26 cellular contexts compared by ENCODE assay signal in the genomic region with DNA sequence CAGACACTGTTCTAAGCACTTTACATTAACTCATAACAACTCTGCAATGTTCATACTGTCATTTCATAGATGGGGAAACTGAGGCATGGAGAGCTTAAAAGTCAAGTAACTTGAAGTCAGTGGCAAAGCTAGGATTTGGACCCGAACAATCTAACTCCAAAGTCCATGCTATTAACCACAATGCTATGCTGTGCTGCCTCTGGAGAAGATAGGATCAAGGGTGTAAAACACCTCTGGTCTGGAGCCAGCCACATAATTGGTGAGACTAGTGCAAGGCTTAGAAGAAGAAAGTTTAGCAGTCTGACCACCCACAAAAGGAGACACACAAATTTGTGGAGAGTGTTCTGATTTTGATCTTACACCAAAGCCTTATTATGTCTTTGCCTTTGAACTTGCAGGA. TPM values are rescaled to one million over a fixed set of nuclear protein-coding genes. Genes with fewer than 3 reads are reported as not detected.
DNase-seq lines count a peak whose midpoint lies in the region; ATAC-seq and TF ChIP-seq lines count a peak whose summit lies in the region.
"Had no signal": no experiment of that assay in that cellular context is flagged by ENCODE, and none has a peak within 500 bp of the region (broad histone marks: within the 10 kb centered on the region; RNA-seq: fewer than 3 reads in every experiment).

No MANE protein-coding gene starts in this region.

- no peak for TF ChIP-seq EP300 in stomach (IDR thresholded peaks at IDR 0.05)

- peak overlapping the region; percentile 6 for H3K4me3 ChIP-seq in endodermal cell (ENCODE audit: low read length)
- H3K4me3 ChIP-seq in mucosa of descending colon = no peak overlapping the region
- H3K4me3 ChIP-seq in stomach = no peak overlapping the region
- H3K4me3 ChIP-seq in CD8-positive, alpha-beta memory T cell (ENCODE audit: low read length) = no peak overlapping the region
- H3K4me3 ChIP-seq: A549; BLaER1 treated with 17β-estradiol and CSF1 and Interleukin-3, amounts not matched to agents 10 nM and 100 nM; GM12878; GM23338 had no signal

- no peaks in the 10 kb centered on the region for H3K36me3 ChIP-seq in endodermal cell (ENCODE audit: control insufficient read depth, insufficient read depth, low read length)
- no peaks in the 10 kb centered on the region for H3K36me3 ChIP-seq in mucosa of descending colon (ENCODE audit: low read depth)
- H3K36me3 ChIP-seq in stomach = peaks cover 0 to 11% (median 9%) of the 10 kb centered on the region in 4 donors
- H3K36me3 ChIP-seq in CD8-positive, alpha-beta memory T cell (ENCODE audit: insufficient read depth, low read length) = peaks cover 1% of the 10 kb centered on the region
- H3K36me3 ChIP-seq: BE2C had no signal

- H3K4me1 ChIP-seq in endodermal cell (ENCODE audit: control insufficient read depth, insufficient read depth, low read length) (peaks cover 34% of the 10 kb centered on the region), mucosa of descending colon (ENCODE audit: low read depth) (no peaks in the 10 kb centered on the region), stomach (peaks cover 0 to 19% (median 5%) of the 10 kb centered on the region in 4 donors)
- H3K4me1 ChIP-seq in CD8-positive, alpha-beta memory T cell (ENCODE audit: insufficient read depth, low read length) = no peaks in the 10 kb centered on the region
- H3K4me1 ChIP-seq: A549, BE2C had no signal

- H3K27me3 ChIP-seq in endodermal cell (ENCODE audit: control insufficient read depth, insufficient read depth, low read length, poor library complexity, severe bottlenecking) (no peaks in the 10 kb centered on the region), stomach (no peaks in the 10 kb centered on the region)
- H3K27me3 ChIP-seq in CD8-positive, alpha-beta memory T cell (ENCODE audit: insufficient read depth, low read length, poor library complexity, severe bottlenecking) = no peaks in the 10 kb centered on the region
- H3K27me3 ChIP-seq: BE2C had no signal

- no peaks in the 10 kb centered on the region for H3K4me1 Mint-ChIP-seq in activated naive CD4-positive, alpha-beta T cell treated with anti-CD3 and anti-CD28 coated beads, Interleukin-2, amount 10 ng/mL, durations not matched to agents 7 days and 5 days
- H3K4me1 Mint-ChIP-seq in endodermal cell = peaks cover 64% of the 10 kb centered on the region
- no peaks in the 10 kb centered on the region for H3K4me1 Mint-ChIP-seq in CD8-positive, alpha-beta memory T cell
- H3K4me1 Mint-ChIP-seq: CD14-positive monocyte had no signal

- no peak for ATAC-seq in activated naive CD4-positive, alpha-beta T cell treated with anti-CD3 and anti-CD28 coated beads, Interleukin-2, amount 50 U/mL, for 72 hours
- peak; percentile 36 for ATAC-seq in mucosa of descending colon
- ATAC-seq: A549, GM12878, GM23338, HCT116 had no signal

- peaks cover 4% of the 10 kb centered on the region for H3K27me3 Mint-ChIP-seq in activated naive CD4-positive, alpha-beta T cell treated with anti-CD3 and anti-CD28 coated beads, Interleukin-2, amount 10 ng/mL, durations not matched to agents 7 days and 5 days
- H3K27me3 Mint-ChIP-seq in endodermal cell (ENCODE audit: insufficient read depth) = no peaks in the 10 kb centered on the region
- H3K27me3 Mint-ChIP-seq in CD8-positive, alpha-beta memory T cell = no peaks in the 10 kb centered on the region
- H3K27me3 Mint-ChIP-seq: CD4-positive, alpha-beta T cell had no signal

- DNase-seq in activated naive CD4-positive, alpha-beta T cell treated with anti-CD3 and anti-CD28 coated beads, Interleukin-2, amount 10 ng/mL, durations not matched to agents 7 days and 5 days = no peak
- no peak for DNase-seq in activated naive CD4-positive, alpha-beta T cell treated with anti-CD3 and anti-CD28 coated beads, Interleukin-2, amount 50 U/mL, for 72 hours (ENCODE audit: low spot score in 2 of 2)
- DNase-seq in endodermal cell (peak; percentile 6), mucosa of descending colon (no peak), stomach (no peak), LoVo (ENCODE audit: low spot score) (no peak), T1000 (lab: John Stamatoyannopoulos, UW) (no peak)
- DNase-seq in CD8-positive, alpha-beta memory T cell = no peak
- DNase-seq: 8988T; ACHN; AML-193; BE2C; Calu3; CD4-positive, alpha-beta T cell; COR-L47; DMS79; EL; GDM1; H9; HFFc6 had no signal

- WGBS in endodermal cell (ENCODE audit: insufficient coverage in 1 of 2, insufficient read length in 1 of 2), 2 experiments = 100% methylated on average over 1 of the region's 1 CpG; no CpG with 5 or more reads in 1 of the 2 experiments
- 25 to 50% (median 32%) methylated on average over 1 of the region's 1 CpG for WGBS in stomach, 5 donors

- CTCF ChIA-PET in activated naive CD4-positive, alpha-beta T cell treated with anti-CD3 and anti-CD28 coated beads, Interleukin-2, amount 10 ng/mL, durations not matched to agents 7 days and 5 days (lab: Charles Lee) = interaction anchor here (1.2 kb wide), 2 partner anchors 28 to 241 kb away, joined by 3 read pairs; no protein-coding TSS in a partner anchor
- CTCF ChIA-PET in CD8-positive, alpha-beta memory T cell (lab: Charles Lee) = interaction anchor here (5.1 kb wide), 1 partner anchor 21 kb away, joined by 25 read pairs; no protein-coding TSS in a partner anchor

- no peak for TF ChIP-seq POLR2A in stomach (IDR thresholded peaks at IDR 0.05)

- no peak overlapping the region for H3K4me3 Mint-ChIP-seq in activated naive CD4-positive, alpha-beta T cell treated with anti-CD3 and anti-CD28 coated beads, Interleukin-2, amount 10 ng/mL, durations not matched to agents 7 days and 5 days
- no peak overlapping the region for H3K4me3 Mint-ChIP-seq in endodermal cell
- H3K4me3 Mint-ChIP-seq in CD8-positive, alpha-beta memory T cell = no peak overlapping the region
- H3K4me3 Mint-ChIP-seq: CD14-positive monocyte; CD4-positive, alpha-beta T cell; GM23338; H9; HFFc6 had no signal

- peak overlapping the region; percentile 2 for H3K27ac Mint-ChIP-seq in activated naive CD4-positive, alpha-beta T cell treated with anti-CD3 and anti-CD28 coated beads, Interleukin-2, amount 10 ng/mL, durations not matched to agents 7 days and 5 days
- no peak overlapping the region for H3K27ac Mint-ChIP-seq in activated naive CD4-positive, alpha-beta T cell treated with anti-CD3 and anti-CD28 coated beads, Interleukin-2, amount 50 U/mL, for 72 hours
- no peak overlapping the region for H3K27ac Mint-ChIP-seq in endodermal cell
- H3K27ac Mint-ChIP-seq in CD8-positive, alpha-beta memory T cell = no peak overlapping the region
- H3K27ac Mint-ChIP-seq: CD14-positive monocyte; CD4-positive, alpha-beta T cell; GM23338; HFFc6 had no signal

- no peak overlapping the region for H3K27ac ChIP-seq in endodermal cell (ENCODE audit: low read depth, low read length)
- peak overlapping the region in 4 of 5 donors; percentile 9 to 51 (median 41) for H3K27ac ChIP-seq in stomach
- no peak overlapping the region for H3K27ac ChIP-seq in CD8-positive, alpha-beta memory T cell (ENCODE audit: low read depth, low read length)
- H3K27ac ChIP-seq: A549; BLaER1 treated with 17β-estradiol and CSF1 and Interleukin-3, amounts not matched to agents 10 nM and 100 nM had no signal

- TF ChIP-seq CTCF in endodermal cell (conservative IDR thresholded peaks at IDR 0.05) (no peak), mucosa of descending colon (IDR thresholded peaks at IDR 0.05) (no peak), stomach (IDR thresholded peaks at IDR 0.05) (no peak)

- H3K9me3 ChIP-seq in endodermal cell (ENCODE audit: control insufficient read depth, low read length) (no peaks in the 10 kb centered on the region), mucosa of descending colon (no peaks in the 10 kb centered on the region), stomach (no peaks in the 10 kb centered on the region)
- no peaks in the 10 kb centered on the region for H3K9me3 ChIP-seq in CD8-positive, alpha-beta memory T cell (ENCODE audit: low read length)
- H3K9me3 ChIP-seq: A549; BE2C; BLaER1 treated with 17β-estradiol and CSF1 and Interleukin-3, amounts not matched to agents 10 nM and 100 nM had no signal

- intact Hi-C loops in mucosa of descending colon (cut with DNase I, micrococcal nuclease) (no loop called here), stomach (cut with DNase I; ENCODE audit: low total_unique reads) (no loop called here)

- H3K9ac ChIP-seq in endodermal cell (ENCODE audit: extremely low read depth, low read length, poor library complexity, severe bottlenecking) = no peak overlapping the region
- H3K9ac ChIP-seq: BLaER1 treated with 17β-estradiol and CSF1 and Interleukin-3, amounts not matched to agents 10 nM and 100 nM had no signal

- peaks cover 4% of the 10 kb centered on the region for H3K36me3 Mint-ChIP-seq in activated naive CD4-positive, alpha-beta T cell treated with anti-CD3 and anti-CD28 coated beads, Interleukin-2, amount 10 ng/mL, durations not matched to agents 7 days and 5 days
- no peaks in the 10 kb centered on the region for H3K36me3 Mint-ChIP-seq in activated naive CD4-positive, alpha-beta T cell treated with anti-CD3 and anti-CD28 coated beads, Interleukin-2, amount 50 U/mL, for 72 hours
- H3K36me3 Mint-ChIP-seq in endodermal cell (ENCODE audit: low read depth) = peaks cover 8% of the 10 kb centered on the region
- H3K36me3 Mint-ChIP-seq in CD8-positive, alpha-beta memory T cell = peaks cover 8 to 17% (median 13%) of the 10 kb centered on the region in 3 donors

- no peaks in the 10 kb centered on the region for H3K9me3 Mint-ChIP-seq in activated naive CD4-positive, alpha-beta T cell treated with anti-CD3 and anti-CD28 coated beads, Interleukin-2, amount 10 ng/mL, durations not matched to agents 7 days and 5 days
- no peaks in the 10 kb centered on the region for H3K9me3 Mint-ChIP-seq in activated naive CD4-positive, alpha-beta T cell treated with anti-CD3 and anti-CD28 coated beads, Interleukin-2, amount 50 U/mL, for 72 hours
- H3K9me3 Mint-ChIP-seq in endodermal cell = no peaks in the 10 kb centered on the region
- no peaks in the 10 kb centered on the region for H3K9me3 Mint-ChIP-seq in CD8-positive, alpha-beta memory T cell
- H3K9me3 Mint-ChIP-seq: CD4-positive, alpha-beta T cell; GM23338; H9; HFFc6 had no signal

- POLR2A ChIA-PET in CD8-positive, alpha-beta memory T cell (lab: Charles Lee) = no interaction called here

RNA-seq across cellular contexts. Expression of a gene that starts 43.7 kb away (rescaled TPM):
- 100 to 1,000 TPM in 1 of 2 donors, 10 to 100 TPM in 1; 84.8 to 125 TPM for total RNA-seq in activated naive CD4-positive, alpha-beta T cell treated with anti-CD3 and anti-CD28 coated beads, Interleukin-2, amount 50 U/mL, for 72 hours
- total RNA-seq in endodermal cell (10 to 100 TPM; 84.6 to 86.0 TPM), mucosa of descending colon (100 to 1,000 TPM in 2 of 3 donors, 10 to 100 TPM in 1; 83.7 to 107 (median 106) TPM), stomach (100 to 1,000 TPM in 3 of 5 donors, 10 to 100 TPM in 2; 85.8 to 398 (median 121) TPM)
- polyA plus RNA-seq in endodermal cell (2013, experiment 1 of 2) = 55.0 TPM
- polyA plus RNA-seq in endodermal cell (2013, experiment 2 of 2) = 48.1 TPM
- 10 to 100 TPM; 45.8 to 69.7 (median 54.7) TPM for polyA plus RNA-seq in stomach
- total RNA-seq in CD8-positive, alpha-beta memory T cell = 100 to 1,000 TPM; 100 to 104 TPM
- polyA plus RNA-seq in CD8-positive, alpha-beta memory T cell = 90.6 TPM

RNA-seq across cellular contexts. Expression of a gene that starts 53.3 kb away (rescaled TPM):
- 10 to 100 TPM; 10.5 to 17.1 TPM for total RNA-seq in activated naive CD4-positive, alpha-beta T cell treated with anti-CD3 and anti-CD28 coated beads, Interleukin-2, amount 50 U/mL, for 72 hours
- total RNA-seq in endodermal cell = 10 to 100 TPM; 48.0 to 66.6 TPM
- 22.9 TPM for polyA plus RNA-seq in endodermal cell (2013, experiment 1 of 2)
- 18.0 TPM for polyA plus RNA-seq in endodermal cell (2013, experiment 2 of 2)
- total RNA-seq in mucosa of descending colon = 10 to 100 TPM in 1 of 3 donors, 1 to 10 TPM in 2; 2.2 to 63.5 (median 5.1) TPM
- total RNA-seq in stomach = 10 to 100 TPM in 3 of 5 donors, 1 to 10 TPM in 2; 6.4 to 38.4 (median 21.3) TPM
- 10 to 100 TPM; 19.6 to 59.0 (median 30.8) TPM for polyA plus RNA-seq in stomach
- total RNA-seq in CD8-positive, alpha-beta memory T cell = 1 to 10 TPM; 7.9 to 9.2 TPM
- not detected for polyA plus RNA-seq in CD8-positive, alpha-beta memory T cell
- polyA plus RNA-seq: CD14-positive monocyte had no signal

Comparison
In these comparisons a context has a peak if more than half of its experiments do, and no peak if none do; other contexts are left out.
1. H3K27ac ChIP-seq: peak in stomach (4 of 5); none in endodermal cell (single experiment) and CD8-positive, alpha-beta memory T cell (single experiment).